Comparison of ENCODE assay signal across 23 cellular contexts in the genomic region with DNA sequence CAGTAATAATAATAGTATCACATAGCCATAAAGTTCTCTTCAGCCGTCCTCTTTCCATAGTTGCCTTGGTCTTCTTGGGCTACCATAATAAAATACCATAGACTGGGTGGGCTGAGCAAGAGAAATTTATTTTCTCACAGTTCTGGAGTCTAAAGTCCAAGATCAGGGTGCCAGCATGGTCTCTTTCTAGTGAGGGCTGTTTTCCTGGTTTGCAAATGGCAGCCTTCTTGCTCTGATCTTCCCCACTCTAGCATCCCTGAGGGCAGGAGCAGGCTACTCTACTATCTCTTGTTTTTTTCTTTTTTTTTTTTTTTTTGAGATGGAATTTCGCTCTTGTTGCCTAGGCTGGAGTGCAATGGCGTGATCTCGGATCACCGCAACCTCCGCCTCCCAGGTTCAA. TPM values are rescaled to one million over a fixed set of nuclear protein-coding genes. Genes with fewer than 3 reads are reported as not detected.
DNase-seq lines count a peak whose midpoint lies in the region; ATAC-seq and TF ChIP-seq lines count a peak whose summit lies in the region.
"Had no signal": no experiment of that assay in that cellular context is flagged by ENCODE, and none has a peak within 500 bp of the region (broad histone marks: within the 10 kb centered on the region; RNA-seq: fewer than 3 reads in every experiment).

No MANE protein-coding gene starts in this region.

- no peak overlapping the region for H3K18ac ChIP-seq in trophoblast cell (ENCODE audit: low read length)

- H3K4me2 ChIP-seq in DOHH2 (ENCODE audit: low read length) (peak overlapping the region; percentile 43), OCI-LY1 (ENCODE audit: low read length) (no peak overlapping the region), trophoblast cell (ENCODE audit: low read length) (no peak overlapping the region)
- H3K4me2 ChIP-seq: A549, BLaER1 had no signal

- H4K91ac ChIP-seq in trophoblast cell (ENCODE audit: low read depth, low read length) = no peak overlapping the region

- H3K79me1 ChIP-seq in trophoblast cell (ENCODE audit: low read length) = no peaks in the 10 kb centered on the region

- H2AFZ ChIP-seq in OCI-LY1 (ENCODE audit: low read length) (no peak overlapping the region), trophoblast cell (ENCODE audit: insufficient read depth, low read length, poor library complexity) (no peak overlapping the region)

- 95% methylated on average over 6 of the region's 6 CpGs; no CpG with 5 or more reads in 1 of the 2 experiments for WGBS in endodermal cell (ENCODE audit: insufficient coverage in 1 of 2, insufficient read length in 1 of 2), 2 experiments
- no CpG with 5 or more reads among the region's 6 CpGs for WGBS in trophoblast cell (ENCODE audit: extremely low coverage, insufficient coverage, insufficient read length)

- no peaks in the 10 kb centered on the region for H3K27me3 Mint-ChIP-seq in endodermal cell (ENCODE audit: insufficient read depth)
- H3K27me3 Mint-ChIP-seq: CD4-positive, alpha-beta memory T cell had no signal

- H3K79me2 ChIP-seq in DOHH2 (ENCODE audit: control insufficient read depth, low read length) (no peaks in the 10 kb centered on the region), OCI-LY1 (ENCODE audit: insufficient read depth, low read length) (no peaks in the 10 kb centered on the region), trophoblast cell (ENCODE audit: control insufficient read depth, insufficient read depth, low read length, poor library complexity) (no peaks in the 10 kb centered on the region)

- no peaks in the 10 kb centered on the region for H3K27me3 ChIP-seq in DOHH2 (ENCODE audit: control insufficient read depth, low read length)
- no peaks in the 10 kb centered on the region for H3K27me3 ChIP-seq in OCI-LY1 (ENCODE audit: insufficient read depth, low read length)
- H3K27me3 ChIP-seq in endodermal cell (ENCODE audit: control insufficient read depth, insufficient read depth, low read length, poor library complexity, severe bottlenecking) = no peaks in the 10 kb centered on the region
- no peaks in the 10 kb centered on the region for H3K27me3 ChIP-seq in trophoblast cell (ENCODE audit: insufficient read depth, low read length)
- H3K27me3 ChIP-seq: BE2C, BLaER1 had no signal

- no peak overlapping the region for H3K4ac ChIP-seq in trophoblast cell (ENCODE audit: low read depth, low read length)

- peaks cover 66% of the 10 kb centered on the region for H3K4me1 ChIP-seq in DOHH2 (ENCODE audit: control insufficient read depth, low read length)
- peaks cover 54% of the 10 kb centered on the region for H3K4me1 ChIP-seq in OCI-LY1 (ENCODE audit: insufficient read depth, low read length, severe bottlenecking)
- peaks cover 4% of the 10 kb centered on the region for H3K4me1 ChIP-seq in endodermal cell (ENCODE audit: control insufficient read depth, insufficient read depth, low read length)
- no peaks in the 10 kb centered on the region for H3K4me1 ChIP-seq in trophoblast cell (ENCODE audit: control insufficient read depth in 1 of 2, insufficient read depth in 2 of 2, low read length in 2 of 2)
- H3K4me1 ChIP-seq in mucosa of descending colon (ENCODE audit: low read depth) = no peaks in the 10 kb centered on the region
- H3K4me1 ChIP-seq: A549, BE2C had no signal

- H2AK5ac ChIP-seq in trophoblast cell (ENCODE audit: low read length) = no peak overlapping the region

- no peak overlapping the region for H2BK120ac ChIP-seq in trophoblast cell (ENCODE audit: insufficient read depth, low read length, poor library complexity)

- no peaks in the 10 kb centered on the region for H3K36me3 Mint-ChIP-seq in endodermal cell (ENCODE audit: low read depth)
- H3K36me3 Mint-ChIP-seq: CD14-positive monocyte; CD4-positive, alpha-beta memory T cell; CD4-positive, CD25-positive, alpha-beta regulatory T cell; CD8-positive, alpha-beta memory T cell had no signal

- H3K9ac ChIP-seq in OCI-LY1 (ENCODE audit: low read length) (no peak overlapping the region), endodermal cell (ENCODE audit: extremely low read depth, low read length, poor library complexity, severe bottlenecking) (no peak overlapping the region), trophoblast cell (ENCODE audit: low read length) (no peak overlapping the region)
- H3K9ac ChIP-seq: BLaER1 had no signal

- H3K9me2 ChIP-seq in DOHH2 (replicated peaks; ENCODE audit: control insufficient read depth, low read length) (no peaks in the 10 kb centered on the region), OCI-LY1 (ENCODE audit: low read depth, low read length) (no peaks in the 10 kb centered on the region)

- no peak overlapping the region for H3K4me3 Mint-ChIP-seq in endodermal cell
- H3K4me3 Mint-ChIP-seq: CD14-positive monocyte; CD4-positive, alpha-beta memory T cell; CD4-positive, CD25-positive, alpha-beta regulatory T cell; CD8-positive, alpha-beta memory T cell had no signal

- no peaks in the 10 kb centered on the region for H4K20me1 ChIP-seq in DOHH2 (ENCODE audit: control insufficient read depth, insufficient read depth, low read depth, low read length)
- H4K20me1 ChIP-seq in OCI-LY1 (ENCODE audit: insufficient read depth, low read length) = no peaks in the 10 kb centered on the region
- H4K20me1 ChIP-seq: BLaER1 had no signal

- peaks cover 28% of the 10 kb centered on the region for H3K4me1 Mint-ChIP-seq in endodermal cell
- H3K4me1 Mint-ChIP-seq: CD4-positive, alpha-beta memory T cell; CD4-positive, CD25-positive, alpha-beta regulatory T cell; CD8-positive, alpha-beta memory T cell had no signal

- no peak overlapping the region for H2BK12ac ChIP-seq in trophoblast cell (ENCODE audit: low read length)

- H3K14ac ChIP-seq in trophoblast cell (ENCODE audit: low read length) = no peak overlapping the region

- H3K36me3 ChIP-seq in DOHH2 (ENCODE audit: control insufficient read depth, low read length) (no peaks in the 10 kb centered on the region), OCI-LY1 (ENCODE audit: insufficient read depth, low read length) (no peaks in the 10 kb centered on the region), endodermal cell (ENCODE audit: control insufficient read depth, insufficient read depth, low read length) (no peaks in the 10 kb centered on the region), trophoblast cell (ENCODE audit: control insufficient read depth in 1 of 2, insufficient read depth in 2 of 2, low read length in 2 of 2) (no peaks in the 10 kb centered on the region), mucosa of descending colon (ENCODE audit: low read depth) (no peaks in the 10 kb centered on the region)
- H3K36me3 ChIP-seq: BE2C, BLaER1 had no signal

- intact Hi-C loops in mucosa of descending colon (cut with DNase I, micrococcal nuclease) = no loop called here
- intact Hi-C loops in left colon (cut with DNase I, micrococcal nuclease) = no loop called here

- no peaks in the 10 kb centered on the region for H3K9me3 ChIP-seq in DOHH2 (ENCODE audit: control insufficient read depth, insufficient read depth, low read length)
- H3K9me3 ChIP-seq in OCI-LY1 (ENCODE audit: low read length) = no peaks in the 10 kb centered on the region
- no peaks in the 10 kb centered on the region for H3K9me3 ChIP-seq in endodermal cell (ENCODE audit: control insufficient read depth, low read length)
- H3K9me3 ChIP-seq in trophoblast cell (ENCODE audit: insufficient read depth, low read depth, low read length) = no peaks in the 10 kb centered on the region
- no peaks in the 10 kb centered on the region for H3K9me3 ChIP-seq in mucosa of descending colon
- H3K9me3 ChIP-seq: A549, BE2C, BLaER1 had no signal

- DNase-seq in endodermal cell (peak; percentile 19), trophoblast cell (peak; percentile 92 to 98), A172 (ENCODE audit: low spot score) (no peak), mucosa of descending colon (no peak), left colon (no peak), Ammon's horn (ENCODE audit: low spot score) (no peak)
- DNase-seq: 8988T; AML-193; BE2C; C1 segment of cervical spinal cord; CD4-positive, alpha-beta memory T cell; CD4-positive, CD25-positive, alpha-beta regulatory T cell; CD8-positive, alpha-beta memory T cell; COR-L47; DMS79 treated with DMSO at 0.1 percent for 48 hours; EL; GDM1 had no signal

- H4K8ac ChIP-seq in trophoblast cell (ENCODE audit: low read depth, low read length) = no peak overlapping the region

- ATAC-seq in mucosa of descending colon (no peak), left colon (no peak)
- ATAC-seq: A549, GM12878 had no signal

- H3K4me3 ChIP-seq in DOHH2 (ENCODE audit: low read length) = no peak overlapping the region; the same call in 1 of the 2 replicates
- no peak overlapping the region for H3K4me3 ChIP-seq in OCI-LY1 (ENCODE audit: low read depth, low read length, poor library complexity, severe bottlenecking)
- no peak overlapping the region for H3K4me3 ChIP-seq in endodermal cell (ENCODE audit: low read length)
- H3K4me3 ChIP-seq in trophoblast cell (ENCODE audit: low read depth, low read length) = no peak overlapping the region
- no peak overlapping the region for H3K4me3 ChIP-seq in mucosa of descending colon
- H3K4me3 ChIP-seq: A549, BLaER1, GM12878 had no signal

- H4K12ac ChIP-seq in trophoblast cell (ENCODE audit: low read depth, low read length) = no peak overlapping the region

- H3K27ac Mint-ChIP-seq in endodermal cell = no peak overlapping the region
- H3K27ac Mint-ChIP-seq: CD4-positive, alpha-beta memory T cell; CD4-positive, CD25-positive, alpha-beta regulatory T cell had no signal

- H3F3A ChIP-seq in DOHH2 (ENCODE audit: control insufficient read depth, insufficient read depth) (peaks cover 19% of the 10 kb centered on the region), OCI-LY1 (ENCODE audit: insufficient read depth, low read length) (0 out of 2 replicates have a peak, but pooled peaks cover 6% of the 10 kb centered on the region)

- H2BK5ac ChIP-seq in trophoblast cell (ENCODE audit: low read depth, low read length, poor library complexity) = no peak overlapping the region

- TF ChIP-seq CTCF in DOHH2 (IDR thresholded peaks at IDR 0.05; ENCODE audit: low read depth, low read length, poor library complexity, severe bottlenecking) (no peak), OCI-LY1 (IDR thresholded peaks at IDR 0.05; ENCODE audit: low read length) (no peak), endodermal cell (conservative IDR thresholded peaks at IDR 0.05) (no peak), mucosa of descending colon (IDR thresholded peaks at IDR 0.05) (no peak)

- H3K9me3 Mint-ChIP-seq in endodermal cell = no peaks in the 10 kb centered on the region
- H3K9me3 Mint-ChIP-seq: CD14-positive monocyte; CD4-positive, alpha-beta memory T cell; CD4-positive, CD25-positive, alpha-beta regulatory T cell; CD8-positive, alpha-beta memory T cell had no signal

- H3K27ac ChIP-seq in DOHH2 (ENCODE audit: low read depth, low read length) (no peak overlapping the region; the same call in 1 of the 2 replicates), OCI-LY1 (ENCODE audit: low read depth, low read length, poor library complexity, severe bottlenecking) (peak overlapping the region; percentile 65), endodermal cell (ENCODE audit: low read depth, low read length) (no peak overlapping the region), trophoblast cell (ENCODE audit: low read depth, low read length) (no peak overlapping the region)
- H3K27ac ChIP-seq: A549, BLaER1 had no signal

- no peak overlapping the region for H3K23ac ChIP-seq in trophoblast cell (ENCODE audit: low read length)

RNA-seq across cellular contexts. Expression of a gene that starts 8.2 kb away (rescaled TPM):
- total RNA-seq in endodermal cell (10 to 100 TPM; 18.0 to 28.6 TPM), mucosa of descending colon (1 to 10 TPM; 3.6 to 6.7 (median 5.3) TPM), left colon (1 to 10 TPM; 5.6 to 8.3 TPM)
- 8.2 TPM for polyA plus RNA-seq in endodermal cell (2013, experiment 1 of 2)
- 7.8 TPM for polyA plus RNA-seq in endodermal cell (2013, experiment 2 of 2)
- 6.7 and 6.8 TPM in 2 replicates for polyA plus RNA-seq in trophoblast cell (2013)
- total RNA-seq in A172 (2014; rRNA removed; shearing (Covaris generic)) = 2.3 and 3.5 TPM in 2 replicates

Comparison
In these comparisons a context has a peak if more than half of its experiments do, and no peak if none do; other contexts are left out.
1. DNase-seq: peak in endodermal cell (single experiment) and trophoblast cell (2 of 2); none in A172 (single experiment), mucosa of descending colon (0 of 3), left colon (0 of 2) and Ammon's horn (single experiment).